In the genomic region with DNA sequence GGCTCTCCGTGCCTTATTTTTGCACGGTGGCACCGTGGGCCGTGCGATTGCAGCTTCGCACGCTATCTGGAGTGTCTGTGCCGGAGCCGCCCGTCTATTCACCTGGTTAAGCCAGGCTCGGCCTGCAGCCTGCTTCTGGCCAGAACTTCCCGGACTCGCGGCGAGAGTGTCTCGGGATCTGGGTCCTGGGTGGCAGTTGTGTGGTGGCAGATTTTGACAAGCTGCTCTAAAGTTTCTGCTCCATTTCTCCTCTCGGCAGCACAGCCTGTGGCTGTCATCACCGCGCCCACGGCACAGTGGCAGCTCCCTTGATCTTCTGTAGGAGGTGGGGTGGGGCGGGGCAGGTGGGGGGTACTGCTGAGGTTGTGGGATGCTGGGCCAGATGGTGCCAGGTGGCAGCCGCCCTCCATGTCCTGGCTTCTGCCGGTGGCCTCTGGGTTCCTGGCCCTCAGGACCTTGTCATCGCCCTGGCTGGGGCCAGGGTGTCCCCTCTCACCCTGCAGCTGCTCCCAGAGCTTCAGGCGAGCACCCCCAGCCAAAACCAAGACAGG, we compare ENCODE assay signal across 8 cellular contexts. TPM values are rescaled to one million over a fixed set of nuclear protein-coding genes. Genes with fewer than 3 reads are reported as not detected.
DNase-seq lines count a peak whose midpoint lies in the region; ATAC-seq, FAIRE-seq and TF ChIP-seq lines count a peak whose summit lies in the region.

No MANE protein-coding gene starts in this region.

- no peaks in the 10 kb centered on the region for H3K9me3 ChIP-seq in A549
- no peaks in the 10 kb centered on the region for H3K9me3 ChIP-seq in Karpas-422 (ENCODE audit: low read length)

- TF ChIP-seq CTCF in A549 (IDR thresholded peaks at IDR 0.05), result no peak
- no peak for TF ChIP-seq CTCF in fibroblast of villous mesenchyme (IDR thresholded peaks at IDR 0.05; ENCODE audit: insufficient read depth, low read depth, low read length)

- no peak overlapping the region for H3K9ac ChIP-seq in Karpas-422 (ENCODE audit: low read length)

- peak in 1 of 2 experiments; percentile 63 for DNase-seq in A549 (ENCODE audit: low read depth in 1 of 2, low spot score in 1 of 2)
- peak; percentile 38 for DNase-seq in HK-2 (ENCODE audit: unreplicated experiment)
- no peak for DNase-seq in activated CD4-positive, alpha-beta memory T cell treated with anti-CD3 and anti-CD28 coated beads, Interleukin-2, amount 10 ng/mL, durations not matched to agents 7 days and 5 days
- peak; percentile 28 for DNase-seq in fibroblast of villous mesenchyme (ENCODE audit: low read depth)
- peak; percentile 2 for DNase-seq in pons (ENCODE audit: low spot score)
- DNase-seq in AG08395 (ENCODE audit: low spot score), result no peak
- no peak for DNase-seq in Karpas-422
- no peak for DNase-seq in NCI-H2107 (lab: John Stamatoyannopoulos, UW)

- H3K4me1 ChIP-seq in A549 (peaks cover 31% of the 10 kb centered on the region), Karpas-422 (ENCODE audit: low read length) (no peaks in the 10 kb centered on the region)

- peak overlapping the region; percentile 89 to 91 for H3K27ac ChIP-seq in A549
- H3K27ac ChIP-seq in Karpas-422 (ENCODE audit: low read length), result no peak overlapping the region

- H3K27ac Mint-ChIP-seq in activated CD4-positive, alpha-beta memory T cell treated with anti-CD3 and anti-CD28 coated beads, Interleukin-2, amount 10 ng/mL, durations not matched to agents 7 days and 5 days, result no peak overlapping the region

- no peaks in the 10 kb centered on the region for H3K36me3 ChIP-seq in Karpas-422 (ENCODE audit: insufficient read depth, low read length)

- no peak for FAIRE-seq in A549 (lab: Jason Lieb, UNC)

- no peak for TF ChIP-seq RAD21 in A549 (conservative IDR thresholded peaks at IDR 0.05 in 1 of 2, IDR thresholded peaks at IDR 0.05 in 1 of 2)

- H2AFZ ChIP-seq in Karpas-422 (ENCODE audit: low read length), result no peak overlapping the region

- POLR2A ChIA-PET in A549 (lab: Yijun Ruan, JAX), result interaction anchor here (0.6 kb wide), 1 partner anchor 868 kb away, joined by 5 read pairs; no protein-coding TSS in a partner anchor
- POLR2A ChIA-PET in activated CD4-positive, alpha-beta memory T cell treated with anti-CD3 and anti-CD28 coated beads, Interleukin-2, amount 10 ng/mL, durations not matched to agents 7 days and 5 days (lab: Charles Lee), result no interaction called here

- WGBS in A549 (ENCODE audit: missing lambda C conversion rate), result 5% methylated on average over 23 of the region's 25 CpGs

- TF ChIP-seq POLR2A in A549 (IDR thresholded peaks at IDR 0.05; ENCODE audit: low read length), result no peak

- peak; percentile 12 to 25 for ATAC-seq in A549

- peak overlapping the region; percentile 95 for H3K4me2 ChIP-seq in A549
- no peak overlapping the region for H3K4me2 ChIP-seq in Karpas-422 (ENCODE audit: low read depth, low read length, poor library complexity, severe bottlenecking)

- H3K36me3 Mint-ChIP-seq in activated CD4-positive, alpha-beta memory T cell treated with anti-CD3 and anti-CD28 coated beads, Interleukin-2, amount 10 ng/mL, durations not matched to agents 7 days and 5 days (ENCODE audit: low read depth), result no peaks in the 10 kb centered on the region

- no peak for TF ChIP-seq EP300 in A549 (IDR thresholded peaks at IDR 0.05)

- CTCF ChIA-PET in A549 (lab: Yijun Ruan, JAX), result interaction anchor here (0.6 to 4.6 kb wide), 18 partner anchors 14 to 915 kb away, joined by 3 to 61 read pairs (median 4); partner anchors contain the start of gene EP400
- CTCF ChIA-PET in activated CD4-positive, alpha-beta memory T cell treated with anti-CD3 and anti-CD28 coated beads, Interleukin-2, amount 10 ng/mL, durations not matched to agents 7 days and 5 days (lab: Charles Lee), result interaction anchor here (0.8 to 3.0 kb wide), 3 partner anchors 26 to 726 kb away, joined by 3 to 16 read pairs (median 6); no protein-coding TSS in a partner anchor

- H3K4me3 ChIP-seq in A549 (peak overlapping the region; percentile 91), fibroblast of villous mesenchyme (ENCODE audit: low read depth, low read length) (peak overlapping the region; percentile 64), Karpas-422 (ENCODE audit: low read length) (no peak overlapping the region)

- H3K4me3 Mint-ChIP-seq in activated CD4-positive, alpha-beta memory T cell treated with anti-CD3 and anti-CD28 coated beads, Interleukin-2, amount 10 ng/mL, durations not matched to agents 7 days and 5 days, result peak overlapping the region; percentile 7

- H3K9me3 Mint-ChIP-seq in activated CD4-positive, alpha-beta memory T cell treated with anti-CD3 and anti-CD28 coated beads, Interleukin-2, amount 10 ng/mL, durations not matched to agents 7 days and 5 days, result no peaks in the 10 kb centered on the region

- H3K27me3 Mint-ChIP-seq in activated CD4-positive, alpha-beta memory T cell treated with anti-CD3 and anti-CD28 coated beads, Interleukin-2, amount 10 ng/mL, durations not matched to agents 7 days and 5 days, result peaks cover 36% of the 10 kb centered on the region

- no peaks in the 10 kb centered on the region for H3K9me2 ChIP-seq in Karpas-422 (replicated peaks; ENCODE audit: insufficient read depth, low read length)

- no peaks in the 10 kb centered on the region for H3K27me3 ChIP-seq in Karpas-422 (ENCODE audit: low read length)

- peaks cover 11% of the 10 kb centered on the region for H3K4me1 Mint-ChIP-seq in activated CD4-positive, alpha-beta memory T cell treated with anti-CD3 and anti-CD28 coated beads, Interleukin-2, amount 10 ng/mL, durations not matched to agents 7 days and 5 days

- no peaks in the 10 kb centered on the region for H4K20me1 ChIP-seq in Karpas-422 (ENCODE audit: insufficient read depth, low read depth, low read length)

- no peaks in the 10 kb centered on the region for H3K79me2 ChIP-seq in Karpas-422 (ENCODE audit: low read length)

TF ChIP-seq in A549, 52 proteins besides CTCF, POLR2A, EP300 and RAD21:
- no peak for TF ChIP-seq ZC3H11A (IDR thresholded peaks at IDR 0.05)
- no peak for TF ChIP-seq HEYL (CRISPR knock-in tag; IDR thresholded peaks at IDR 0.05)
- TF ChIP-seq ELK1 (IDR thresholded peaks at IDR 0.05; ENCODE audit: low read depth, low read length), result no peak
- TF ChIP-seq, protein P1, sequence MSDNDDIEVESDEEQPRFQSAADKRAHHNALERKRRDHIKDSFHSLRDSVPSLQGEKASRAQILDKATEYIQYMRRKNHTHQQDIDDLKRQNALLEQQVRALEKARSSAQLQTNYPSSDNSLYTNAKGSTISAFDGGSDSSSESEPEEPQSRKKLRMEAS (IDR thresholded peaks at IDR 0.05), result peak; percentile 7; the same call in 1 of the 2 replicates
TF ChIP-seq in A549: peak in this region for 1.

RNA-seq across cellular contexts. Expression of gene MMP17, which starts 2.9 kb away (rescaled TPM):
- polyA plus RNA-seq in A549 (2011; rRNA removed) (6.2 and 9.1 TPM in 2 replicates), A549 (2017; fragmentation: RNase III; extraction: RNeasy Plus Mini Kit Qiagen cat#74134 plus additional on column Dnase treatment) (7.2 to 8.7 TPM (median 7.9 TPM) in 3 replicates)
- polyA plus RNA-seq in A549 (2012; cell fraction: cytosol; rRNA removed), result 19.6 and 30.3 TPM in 2 replicates
- 44.1 and 63.4 TPM in 2 replicates for polyA plus RNA-seq in A549 (2012; cell fraction: nucleus; rRNA removed)
- 3.6 and 3.7 TPM in 2 replicates for polyA minus RNA-seq in A549 (2011; rRNA and poly(A)+ RNA removed)
- total RNA-seq in activated CD4-positive, alpha-beta memory T cell treated with anti-CD3 and anti-CD28 coated beads, Interleukin-2, amount 10 ng/mL, durations not matched to agents 7 days and 5 days, result 1 to 10 TPM in 1 of 2 experiments, under 1 TPM in 1; 0.48 to 1.1 TPM
- 8.6 and 13.9 TPM in 2 replicates for total RNA-seq in fibroblast of villous mesenchyme
- not detected in 2 replicates for total RNA-seq in Karpas-422 (2014; rRNA removed; shearing (Covaris generic); ENCODE audit: low replicate concordance)

Comparison
In these comparisons a context has a peak if more than half of its experiments do, and no peak if none do; other contexts are left out.
1. DNase-seq: peak in HK-2 (single experiment), fibroblast of villous mesenchyme (single experiment) and pons (single experiment); none in activated CD4-positive, alpha-beta memory T cell treated with anti-CD3 and anti-CD28 coated beads, Interleukin-2, amount 10 ng/mL, durations not matched to agents 7 days and 5 days (single experiment), AG08395 (single experiment), Karpas-422 (single experiment) and NCI-H2107 (single experiment).